Comparison of ENCODE assay signal across 2 cellular contexts in the genomic region with DNA sequence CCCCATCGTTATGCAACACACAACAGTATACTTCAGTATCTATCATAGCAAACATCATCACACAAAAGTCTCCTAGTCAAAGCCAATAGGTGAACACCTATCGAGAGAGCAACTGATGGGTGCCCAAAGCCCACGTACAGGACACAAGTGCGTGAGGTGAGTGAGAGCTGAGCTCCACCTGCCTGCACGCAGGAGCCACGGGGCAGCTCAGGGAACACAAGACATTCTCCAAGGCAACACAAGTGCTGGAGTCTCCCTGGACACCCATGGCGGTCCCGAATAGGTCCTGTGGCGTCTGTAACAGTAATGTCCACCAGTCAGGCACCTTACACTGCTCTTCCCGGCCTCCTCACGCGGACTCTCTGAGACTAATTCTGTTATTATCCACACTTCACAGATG.
TF ChIP-seq lines count a peak whose summit lies in the region.

No MANE protein-coding gene starts in this region.

TF ChIP-seq in GM23338, 12 proteins besides CTCF, POLR2A, EP300 and RAD21 (continued from another document):
- TF ChIP-seq EZH2phosphoT487 (IDR thresholded peaks at IDR 0.05; ENCODE audit: unreplicated experiment), result no peak

TF ChIP-seq in WTC11, 78 proteins besides CTCF, POLR2A, EP300 and RAD21 (continued from another document):
- TF ChIP-seq, protein P1, sequence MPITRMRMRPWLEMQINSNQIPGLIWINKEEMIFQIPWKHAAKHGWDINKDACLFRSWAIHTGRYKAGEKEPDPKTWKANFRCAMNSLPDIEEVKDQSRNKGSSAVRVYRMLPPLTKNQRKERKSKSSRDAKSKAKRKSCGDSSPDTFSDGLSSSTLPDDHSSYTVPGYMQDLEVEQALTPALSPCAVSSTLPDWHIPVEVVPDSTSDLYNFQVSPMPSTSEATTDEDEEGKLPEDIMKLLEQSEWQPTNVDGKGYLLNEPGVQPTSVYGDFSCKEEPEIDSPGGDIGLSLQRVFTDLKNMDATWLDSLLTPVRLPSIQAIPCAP (CRISPR knock-in tag; IDR thresholded peaks at IDR 0.05), result no peak
